In the genomic region with DNA sequence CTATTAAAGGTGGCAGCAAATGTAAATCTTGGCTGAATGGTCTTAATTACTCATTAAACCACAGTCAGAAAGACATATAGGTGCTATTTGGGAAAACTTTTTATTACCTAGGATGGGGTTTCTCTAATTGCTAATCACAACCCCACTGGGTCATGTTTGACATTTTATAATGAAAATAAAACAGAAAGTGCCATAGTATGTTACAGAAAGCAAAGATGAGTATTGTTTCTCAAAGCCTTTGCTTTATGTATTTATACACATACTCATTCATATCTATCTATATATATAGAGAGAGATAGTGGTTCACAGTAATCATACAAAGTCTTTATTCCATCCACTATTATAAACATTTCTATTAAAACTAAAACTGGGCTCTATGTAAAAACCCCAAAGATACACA, we compare ENCODE assay signal across 9 cellular contexts.
"Had no signal": no experiment of that assay in that cellular context is flagged by ENCODE, and none has a peak within 500 bp of the region (broad histone marks: within the 10 kb centered on the region; RNA-seq: fewer than 3 reads in every experiment).

No MANE protein-coding gene starts in this region.

- DNase-seq: GM23248, GOT3, H7, HFFc6, IMR-90 had no signal

- H3K9me3 Mint-ChIP-seq: HFFc6 had no signal

- H3K4me3 Mint-ChIP-seq: HFFc6 had no signal

- H3K27ac Mint-ChIP-seq: HFFc6 had no signal

- H3K4me3 ChIP-seq: GM23248, HAP-1, K562 had no signal

- H3K9me3 ChIP-seq: HAP-1 had no signal

- ATAC-seq: HCT116, K562 had no signal

- FAIRE-seq: HTR-8/SVneo, K562 had no signal

- H3K27ac ChIP-seq: GM23248 had no signal
